Comparison of ENCODE assay signal across 1 cellular context in the genomic region with DNA sequence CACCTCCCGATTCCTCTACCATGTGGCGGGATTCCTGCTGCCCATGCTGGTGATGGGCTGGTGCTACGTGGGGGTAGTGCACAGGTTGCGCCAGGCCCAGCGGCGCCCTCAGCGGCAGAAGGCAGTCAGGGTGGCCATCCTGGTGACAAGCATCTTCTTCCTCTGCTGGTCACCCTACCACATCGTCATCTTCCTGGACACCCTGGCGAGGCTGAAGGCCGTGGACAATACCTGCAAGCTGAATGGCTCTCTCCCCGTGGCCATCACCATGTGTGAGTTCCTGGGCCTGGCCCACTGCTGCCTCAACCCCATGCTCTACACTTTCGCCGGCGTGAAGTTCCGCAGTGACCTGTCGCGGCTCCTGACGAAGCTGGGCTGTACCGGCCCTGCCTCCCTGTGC.
TF ChIP-seq lines count a peak whose summit lies in the region.

No MANE protein-coding gene starts in this region.

TF ChIP-seq in H1, 55 proteins besides CTCF, POLR2A, EP300 and RAD21:
- no peak for TF ChIP-seq GABPA (IDR thresholded peaks at IDR 0.05; ENCODE audit: borderline replicate concordance, insufficient read depth, low read length)
- TF ChIP-seq RFX5 (IDR thresholded peaks at IDR 0.05; ENCODE audit: borderline replicate concordance, low read depth, low read length) = no peak
- no peak for TF ChIP-seq KDM4A (IDR thresholded peaks at IDR 0.05; ENCODE audit: low read depth, low read length, severe bottlenecking)
- no peak for TF ChIP-seq SP2 (IDR thresholded peaks at IDR 0.05; ENCODE audit: low read length)
- no peak for TF ChIP-seq SIRT6 (IDR thresholded peaks at IDR 0.05; ENCODE audit: low read length)
- TF ChIP-seq ZNF274 (IDR thresholded peaks at IDR 0.05; ENCODE audit: borderline replicate concordance, extremely low read depth, low read length) = no peak
- no peak for TF ChIP-seq CBX5 (IDR thresholded peaks at IDR 0.05; ENCODE audit: low read depth, low read length)
- TF ChIP-seq BCL11A (IDR thresholded peaks at IDR 0.05; ENCODE audit: low read depth in 2 of 2, low read length in 2 of 2) = no peak
- TF ChIP-seq EZH2 (IDR thresholded peaks at IDR 0.05; ENCODE audit: low read depth, low read length, severe bottlenecking) = no peak
- TF ChIP-seq, protein P1, sequence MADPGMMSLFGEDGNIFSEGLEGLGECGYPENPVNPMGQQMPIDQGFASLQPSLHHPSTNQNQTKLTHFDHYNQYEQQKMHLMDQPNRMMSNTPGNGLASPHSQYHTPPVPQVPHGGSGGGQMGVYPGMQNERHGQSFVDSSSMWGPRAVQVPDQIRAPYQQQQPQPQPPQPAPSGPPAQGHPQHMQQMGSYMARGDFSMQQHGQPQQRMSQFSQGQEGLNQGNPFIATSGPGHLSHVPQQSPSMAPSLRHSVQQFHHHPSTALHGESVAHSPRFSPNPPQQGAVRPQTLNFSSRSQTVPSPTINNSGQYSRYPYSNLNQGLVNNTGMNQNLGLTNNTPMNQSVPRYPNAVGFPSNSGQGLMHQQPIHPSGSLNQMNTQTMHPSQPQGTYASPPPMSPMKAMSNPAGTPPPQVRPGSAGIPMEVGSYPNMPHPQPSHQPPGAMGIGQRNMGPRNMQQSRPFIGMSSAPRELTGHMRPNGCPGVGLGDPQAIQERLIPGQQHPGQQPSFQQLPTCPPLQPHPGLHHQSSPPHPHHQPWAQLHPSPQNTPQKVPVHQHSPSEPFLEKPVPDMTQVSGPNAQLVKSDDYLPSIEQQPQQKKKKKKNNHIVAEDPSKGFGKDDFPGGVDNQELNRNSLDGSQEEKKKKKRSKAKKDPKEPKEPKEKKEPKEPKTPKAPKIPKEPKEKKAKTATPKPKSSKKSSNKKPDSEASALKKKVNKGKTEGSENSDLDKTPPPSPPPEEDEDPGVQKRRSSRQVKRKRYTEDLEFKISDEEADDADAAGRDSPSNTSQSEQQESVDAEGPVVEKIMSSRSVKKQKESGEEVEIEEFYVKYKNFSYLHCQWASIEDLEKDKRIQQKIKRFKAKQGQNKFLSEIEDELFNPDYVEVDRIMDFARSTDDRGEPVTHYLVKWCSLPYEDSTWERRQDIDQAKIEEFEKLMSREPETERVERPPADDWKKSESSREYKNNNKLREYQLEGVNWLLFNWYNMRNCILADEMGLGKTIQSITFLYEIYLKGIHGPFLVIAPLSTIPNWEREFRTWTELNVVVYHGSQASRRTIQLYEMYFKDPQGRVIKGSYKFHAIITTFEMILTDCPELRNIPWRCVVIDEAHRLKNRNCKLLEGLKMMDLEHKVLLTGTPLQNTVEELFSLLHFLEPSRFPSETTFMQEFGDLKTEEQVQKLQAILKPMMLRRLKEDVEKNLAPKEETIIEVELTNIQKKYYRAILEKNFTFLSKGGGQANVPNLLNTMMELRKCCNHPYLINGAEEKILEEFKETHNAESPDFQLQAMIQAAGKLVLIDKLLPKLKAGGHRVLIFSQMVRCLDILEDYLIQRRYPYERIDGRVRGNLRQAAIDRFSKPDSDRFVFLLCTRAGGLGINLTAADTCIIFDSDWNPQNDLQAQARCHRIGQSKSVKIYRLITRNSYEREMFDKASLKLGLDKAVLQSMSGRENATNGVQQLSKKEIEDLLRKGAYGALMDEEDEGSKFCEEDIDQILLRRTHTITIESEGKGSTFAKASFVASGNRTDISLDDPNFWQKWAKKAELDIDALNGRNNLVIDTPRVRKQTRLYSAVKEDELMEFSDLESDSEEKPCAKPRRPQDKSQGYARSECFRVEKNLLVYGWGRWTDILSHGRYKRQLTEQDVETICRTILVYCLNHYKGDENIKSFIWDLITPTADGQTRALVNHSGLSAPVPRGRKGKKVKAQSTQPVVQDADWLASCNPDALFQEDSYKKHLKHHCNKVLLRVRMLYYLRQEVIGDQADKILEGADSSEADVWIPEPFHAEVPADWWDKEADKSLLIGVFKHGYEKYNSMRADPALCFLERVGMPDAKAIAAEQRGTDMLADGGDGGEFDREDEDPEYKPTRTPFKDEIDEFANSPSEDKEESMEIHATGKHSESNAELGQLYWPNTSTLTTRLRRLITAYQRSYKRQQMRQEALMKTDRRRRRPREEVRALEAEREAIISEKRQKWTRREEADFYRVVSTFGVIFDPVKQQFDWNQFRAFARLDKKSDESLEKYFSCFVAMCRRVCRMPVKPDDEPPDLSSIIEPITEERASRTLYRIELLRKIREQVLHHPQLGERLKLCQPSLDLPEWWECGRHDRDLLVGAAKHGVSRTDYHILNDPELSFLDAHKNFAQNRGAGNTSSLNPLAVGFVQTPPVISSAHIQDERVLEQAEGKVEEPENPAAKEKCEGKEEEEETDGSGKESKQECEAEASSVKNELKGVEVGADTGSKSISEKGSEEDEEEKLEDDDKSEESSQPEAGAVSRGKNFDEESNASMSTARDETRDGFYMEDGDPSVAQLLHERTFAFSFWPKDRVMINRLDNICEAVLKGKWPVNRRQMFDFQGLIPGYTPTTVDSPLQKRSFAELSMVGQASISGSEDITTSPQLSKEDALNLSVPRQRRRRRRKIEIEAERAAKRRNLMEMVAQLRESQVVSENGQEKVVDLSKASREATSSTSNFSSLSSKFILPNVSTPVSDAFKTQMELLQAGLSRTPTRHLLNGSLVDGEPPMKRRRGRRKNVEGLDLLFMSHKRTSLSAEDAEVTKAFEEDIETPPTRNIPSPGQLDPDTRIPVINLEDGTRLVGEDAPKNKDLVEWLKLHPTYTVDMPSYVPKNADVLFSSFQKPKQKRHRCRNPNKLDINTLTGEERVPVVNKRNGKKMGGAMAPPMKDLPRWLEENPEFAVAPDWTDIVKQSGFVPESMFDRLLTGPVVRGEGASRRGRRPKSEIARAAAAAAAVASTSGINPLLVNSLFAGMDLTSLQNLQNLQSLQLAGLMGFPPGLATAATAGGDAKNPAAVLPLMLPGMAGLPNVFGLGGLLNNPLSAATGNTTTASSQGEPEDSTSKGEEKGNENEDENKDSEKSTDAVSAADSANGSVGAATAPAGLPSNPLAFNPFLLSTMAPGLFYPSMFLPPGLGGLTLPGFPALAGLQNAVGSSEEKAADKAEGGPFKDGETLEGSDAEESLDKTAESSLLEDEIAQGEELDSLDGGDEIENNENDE (IDR thresholded peaks at IDR 0.05; ENCODE audit: insufficient replicate concordance, low read length) = no peak
- TF ChIP-seq FOSL1 (IDR thresholded peaks at IDR 0.05; ENCODE audit: insufficient read depth, low read depth, low read length) = no peak
- TF ChIP-seq CHD2 (IDR thresholded peaks at IDR 0.05; ENCODE audit: low read length) = no peak
- TF ChIP-seq EGR1 (IDR thresholded peaks at IDR 0.05; ENCODE audit: borderline replicate concordance, low read depth, low read length) = no peak
- no peak for TF ChIP-seq SRF (IDR thresholded peaks at IDR 0.05; ENCODE audit: low read depth, low read length)
- no peak for TF ChIP-seq TAF1 (IDR thresholded peaks at IDR 0.05; ENCODE audit: low read depth, low read length)
- no peak for TF ChIP-seq SAP30 (IDR thresholded peaks at IDR 0.05; ENCODE audit: insufficient read depth, insufficient replicate concordance, low read length)
- no peak for TF ChIP-seq KDM5A (IDR thresholded peaks at IDR 0.05; ENCODE audit: low read length)
- TF ChIP-seq, protein P2, sequence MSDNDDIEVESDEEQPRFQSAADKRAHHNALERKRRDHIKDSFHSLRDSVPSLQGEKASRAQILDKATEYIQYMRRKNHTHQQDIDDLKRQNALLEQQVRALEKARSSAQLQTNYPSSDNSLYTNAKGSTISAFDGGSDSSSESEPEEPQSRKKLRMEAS (IDR thresholded peaks at IDR 0.05) = no peak
- TF ChIP-seq, protein P3, sequence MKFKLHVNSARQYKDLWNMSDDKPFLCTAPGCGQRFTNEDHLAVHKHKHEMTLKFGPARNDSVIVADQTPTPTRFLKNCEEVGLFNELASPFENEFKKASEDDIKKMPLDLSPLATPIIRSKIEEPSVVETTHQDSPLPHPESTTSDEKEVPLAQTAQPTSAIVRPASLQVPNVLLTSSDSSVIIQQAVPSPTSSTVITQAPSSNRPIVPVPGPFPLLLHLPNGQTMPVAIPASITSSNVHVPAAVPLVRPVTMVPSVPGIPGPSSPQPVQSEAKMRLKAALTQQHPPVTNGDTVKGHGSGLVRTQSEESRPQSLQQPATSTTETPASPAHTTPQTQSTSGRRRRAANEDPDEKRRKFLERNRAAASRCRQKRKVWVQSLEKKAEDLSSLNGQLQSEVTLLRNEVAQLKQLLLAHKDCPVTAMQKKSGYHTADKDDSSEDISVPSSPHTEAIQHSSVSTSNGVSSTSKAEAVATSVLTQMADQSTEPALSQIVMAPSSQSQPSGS (IDR thresholded peaks at IDR 0.05; ENCODE audit: low read length) = no peak
TF ChIP-seq in H1: peak in this region for 0.
